In genomic region chr20:12965880-12966270, GRCh38 we compare ENCODE assay signal across 17 cellular contexts.
"Had no signal": no experiment of that assay in that cellular context is flagged by ENCODE, and none has a peak within 500 bp of the region (broad histone marks: within the 10 kb centered on the region; RNA-seq: fewer than 3 reads in every experiment).

No MANE protein-coding gene starts in this region.

- H3K27me3 ChIP-seq: body of pancreas, colonic mucosa, esophagus muscularis mucosa, sigmoid colon, tibial nerve, uterus had no signal

- ATAC-seq: activated CD8-positive, alpha-beta memory T cell treated with anti-CD3 and anti-CD28 coated beads, Interleukin-2, amount 10 ng/mL, durations not matched to agents 7 days and 5 days; body of pancreas had no signal

- H3K4me1 ChIP-seq: body of pancreas, colonic mucosa, esophagus muscularis mucosa, left ventricle myocardium inferior, sigmoid colon, tibial nerve, uterus had no signal

- H3K36me3 ChIP-seq: colonic mucosa, esophagus muscularis mucosa, left ventricle myocardium inferior, sigmoid colon, tibial nerve, uterus had no signal

- H3K9me3 Mint-ChIP-seq: memory B cell had no signal

- DNase-seq: activated CD4-positive, alpha-beta T cell treated with anti-CD3 and anti-CD28 coated beads, Interleukin-2, amount 50 U/mL, for 4 hours; activated CD4-positive, CD25-positive, alpha-beta regulatory T cell treated with anti-CD3 and anti-CD28 coated beads, Interleukin-2, amount 50 U/mL, for 72 hours; activated CD8-positive, alpha-beta memory T cell treated with anti-CD3 and anti-CD28 coated beads, Interleukin-2, amount 10 ng/mL, durations not matched to agents 7 days and 5 days; activated effector memory CD4-positive, alpha-beta T cell treated with anti-CD3 and anti-CD28 coated beads, Interleukin-2, amount 50 U/mL, for 16 hours; activated naive CD8-positive, alpha-beta T cell treated with anti-CD3 and anti-CD28 coated beads for 36 hours; activated T-cell treated with anti-CD3 and anti-CD28 coated beads, Interleukin-2, amount 50 U/mL, for 1 hour; body of pancreas; colonic mucosa; left ventricle myocardium inferior; sigmoid colon; stimulated activated CD4-positive, alpha-beta T cell treated with anti-CD3 and anti-CD28 coated beads, Interleukin-1b, Interleukin-23, amount 100 ng/mL, for 48 hours; T-helper 9 cell; uterus had no signal

- H3K4me3 Mint-ChIP-seq: activated CD8-positive, alpha-beta memory T cell treated with anti-CD3 and anti-CD28 coated beads, Interleukin-2, amount 10 ng/mL, durations not matched to agents 7 days and 5 days; activated naive CD8-positive, alpha-beta T cell treated with anti-CD3 and anti-CD28 coated beads for 36 hours; memory B cell; nephron had no signal

- H3K4me3 ChIP-seq: body of pancreas, colonic mucosa, esophagus muscularis mucosa, left ventricle myocardium inferior, sigmoid colon, tibial nerve, uterus had no signal

- H3K27ac ChIP-seq: body of pancreas, colonic mucosa, esophagus muscularis mucosa, left ventricle myocardium inferior, sigmoid colon, tibial nerve, uterus had no signal

- H3K27ac Mint-ChIP-seq: activated CD8-positive, alpha-beta memory T cell treated with anti-CD3 and anti-CD28 coated beads, Interleukin-2, amount 10 ng/mL, durations not matched to agents 7 days and 5 days; activated naive CD8-positive, alpha-beta T cell treated with anti-CD3 and anti-CD28 coated beads for 36 hours; memory B cell had no signal

- H3K27me3 Mint-ChIP-seq: activated naive CD8-positive, alpha-beta T cell treated with anti-CD3 and anti-CD28 coated beads for 36 hours; memory B cell had no signal

- H3K36me3 Mint-ChIP-seq: activated CD8-positive, alpha-beta memory T cell treated with anti-CD3 and anti-CD28 coated beads, Interleukin-2, amount 10 ng/mL, durations not matched to agents 7 days and 5 days; activated naive CD8-positive, alpha-beta T cell treated with anti-CD3 and anti-CD28 coated beads for 36 hours; memory B cell had no signal

- H3K9me3 ChIP-seq: body of pancreas, colonic mucosa, esophagus muscularis mucosa, left ventricle myocardium inferior, sigmoid colon, tibial nerve, uterus had no signal

- H3K4me1 Mint-ChIP-seq: activated CD8-positive, alpha-beta memory T cell treated with anti-CD3 and anti-CD28 coated beads, Interleukin-2, amount 10 ng/mL, durations not matched to agents 7 days and 5 days; memory B cell had no signal
